Comparison of ENCODE assay signal across 16 cellular contexts in genomic region chr7:7868245-7868899, GRCh38.
A peak's percentile ranks its signal among the peaks of the same experiment; 100 is the strongest.
DNase-seq lines count a peak whose midpoint lies in the region; ATAC-seq and TF ChIP-seq lines count a peak whose summit lies in the region.
"Had no signal": no experiment of that assay in that cellular context is flagged by ENCODE, and none has a peak within 500 bp of the region (broad histone marks: within the 10 kb centered on the region; RNA-seq: fewer than 3 reads in every experiment).

No MANE protein-coding gene starts in this region.

- H3K27me3 Mint-ChIP-seq in activated naive CD8-positive, alpha-beta T cell treated with anti-CD3 and anti-CD28 coated beads, Interleukin-2, amount 50 U/mL, for 24 hours = no peaks in the 10 kb centered on the region
- H3K27me3 Mint-ChIP-seq: activated T-helper 17 cell treated with anti-CD3 and anti-CD28 coated beads, Interleukin-2, amount 50 U/mL, for 72 hours had no signal

- H3K79me1 ChIP-seq in mesendoderm (ENCODE audit: low read length) = no peaks in the 10 kb centered on the region

- H4K8ac ChIP-seq in mesendoderm (ENCODE audit: low read depth, low read length) = no peak overlapping the region

- H3K36me3 ChIP-seq in mesendoderm (ENCODE audit: control insufficient read depth, insufficient read depth, low read length) (no peaks in the 10 kb centered on the region), colonic mucosa (no peaks in the 10 kb centered on the region), GM23248 (ENCODE audit: low read depth) (no peaks in the 10 kb centered on the region)
- H3K36me3 ChIP-seq: MG63, WERI-Rb-1 had no signal

- H3K79me2 ChIP-seq in mesendoderm (ENCODE audit: control insufficient read depth, insufficient read depth, low read length) (no peaks in the 10 kb centered on the region), GM23248 (ENCODE audit: insufficient read depth) (no peaks in the 10 kb centered on the region)

- H4K20me1 ChIP-seq in GM23248 (ENCODE audit: insufficient read depth) = no peaks in the 10 kb centered on the region

- H3K9me3 Mint-ChIP-seq in activated naive CD8-positive, alpha-beta T cell treated with anti-CD3 and anti-CD28 coated beads, Interleukin-2, amount 50 U/mL, for 24 hours = peaks cover 3% of the 10 kb centered on the region
- H3K9me3 Mint-ChIP-seq: activated T-helper 17 cell treated with anti-CD3 and anti-CD28 coated beads, Interleukin-2, amount 50 U/mL, for 72 hours; CD8-positive, alpha-beta T cell had no signal

- no peak overlapping the region for H3K27ac Mint-ChIP-seq in activated naive CD8-positive, alpha-beta T cell treated with anti-CD3 and anti-CD28 coated beads, Interleukin-2, amount 50 U/mL, for 24 hours
- H3K27ac Mint-ChIP-seq: activated T-helper 17 cell treated with anti-CD3 and anti-CD28 coated beads, Interleukin-2, amount 50 U/mL, for 72 hours; CD8-positive, alpha-beta T cell had no signal

- peak overlapping the region; percentile 18 for H2BK120ac ChIP-seq in mesendoderm (ENCODE audit: low read depth, low read length)

- H2AFZ ChIP-seq in GM23248 = no peak overlapping the region

- no peaks in the 10 kb centered on the region for H3F3A ChIP-seq in GM23248 (ENCODE audit: insufficient read depth)

- no peak overlapping the region for H3K4me2 ChIP-seq in mesendoderm (ENCODE audit: low read length)
- H3K4me2 ChIP-seq in GM23248 (ENCODE audit: unreplicated experiment) = no peak overlapping the region

- no peak overlapping the region for H2BK5ac ChIP-seq in mesendoderm (ENCODE audit: low read length)

- TF ChIP-seq CTCF in colonic mucosa (IDR thresholded peaks at IDR 0.05) = no peak

- H3K9me3 ChIP-seq in colonic mucosa (no peaks in the 10 kb centered on the region), GM23248 (ENCODE audit: low read depth) (no peaks in the 10 kb centered on the region)
- H3K9me3 ChIP-seq: MG63 had no signal

- peak; percentile 43 for DNase-seq in GDM1 (lab: John Stamatoyannopoulos, UW)
- DNase-seq in SIG-M5 treated with dmso at 0.1 percent for 504 hours (lab: John Stamatoyannopoulos, UW; ENCODE audit: unreplicated experiment) = peak; percentile 85
- DNase-seq in mesendoderm = no peak
- no peak for DNase-seq in colonic mucosa
- DNase-seq in activated naive CD8-positive, alpha-beta T cell treated with anti-CD3 and anti-CD28 coated beads, Interleukin-2, amount 50 U/mL, for 24 hours = no peak
- DNase-seq in caudate nucleus (lab: John Stamatoyannopoulos, UW) = no peak
- DNase-seq in GM23248 = no peak
- DNase-seq: CD8-positive, alpha-beta T cell; cerebellar nuclear complex; GOT3; mammary epithelial cell; MG63; WERI-Rb-1 had no signal

- no peaks in the 10 kb centered on the region for H3K9me2 ChIP-seq in GM23248 (ENCODE audit: insufficient read depth)

- intact Hi-C loops in colonic mucosa (cut with DNase I) = no loop called here

- no peaks in the 10 kb centered on the region for H3K27me3 ChIP-seq in mesendoderm (ENCODE audit: insufficient read depth, low read length, poor library complexity)
- no peaks in the 10 kb centered on the region for H3K27me3 ChIP-seq in colonic mucosa
- H3K27me3 ChIP-seq in GM23248 (replicated peaks; ENCODE audit: insufficient read depth) = no peaks in the 10 kb centered on the region
- H3K27me3 ChIP-seq: MG63 had no signal

- no peak overlapping the region for H3K23ac ChIP-seq in mesendoderm (ENCODE audit: low read length)

- H3K18ac ChIP-seq in mesendoderm (ENCODE audit: low read length) = no peak overlapping the region

- ATAC-seq in HG02610 (IDR thresholded peaks at IDR 0.05; ENCODE audit: unreplicated experiment) = peak; percentile 40
- ATAC-seq in activated naive CD8-positive, alpha-beta T cell treated with anti-CD3 and anti-CD28 coated beads, Interleukin-2, amount 50 U/mL, for 24 hours = no peak
- ATAC-seq: activated T-helper 17 cell treated with anti-CD3 and anti-CD28 coated beads, Interleukin-2, amount 50 U/mL, for 72 hours; CD8-positive, alpha-beta T cell had no signal

- H3K4ac ChIP-seq in mesendoderm (ENCODE audit: low read depth, low read length) = peak overlapping the region; percentile 78

- H3K56ac ChIP-seq in mesendoderm (ENCODE audit: low read length) = no peak overlapping the region

- H2AK5ac ChIP-seq in mesendoderm (ENCODE audit: low read length) = no peak overlapping the region

- no CpG with 5 or more reads among the region's 7 CpGs for WGBS in mesendoderm (ENCODE audit: extremely low coverage, insufficient coverage, low lambda C conversion rate)
- 76 to 83% methylated on average over 7 of the region's 7 CpGs for WGBS in GM23248 (ENCODE audit: low coverage in 1 of 2, low lambda C conversion rate in 2 of 2, missing lambda C conversion rate in 2 of 2), 2 experiments

- H3K4me3 ChIP-seq in mesendoderm (ENCODE audit: low read length) (no peak overlapping the region), colonic mucosa (no peak overlapping the region), GM23248 (no peak overlapping the region)
- H3K4me3 ChIP-seq: MG63, skin epidermis had no signal

- no peak overlapping the region for H3K4me3 Mint-ChIP-seq in activated naive CD8-positive, alpha-beta T cell treated with anti-CD3 and anti-CD28 coated beads, Interleukin-2, amount 50 U/mL, for 24 hours
- H3K4me3 Mint-ChIP-seq: activated T-helper 17 cell treated with anti-CD3 and anti-CD28 coated beads, Interleukin-2, amount 50 U/mL, for 72 hours; CD8-positive, alpha-beta T cell had no signal

- H2BK15ac ChIP-seq in mesendoderm (replicated peaks; ENCODE audit: low read depth) = no peak overlapping the region

- in situ Hi-C loops in GM23248 (cut with MboI) = no loop called here

- peaks cover 2% of the 10 kb centered on the region for H3K4me1 Mint-ChIP-seq in activated naive CD8-positive, alpha-beta T cell treated with anti-CD3 and anti-CD28 coated beads, Interleukin-2, amount 50 U/mL, for 24 hours
- H3K4me1 Mint-ChIP-seq: activated T-helper 17 cell treated with anti-CD3 and anti-CD28 coated beads, Interleukin-2, amount 50 U/mL, for 72 hours had no signal

- H3K9ac ChIP-seq in mesendoderm (ENCODE audit: low read length) (no peak overlapping the region), colonic mucosa (ENCODE audit: low read depth in 2 of 2, low read length in 2 of 2) (no peak overlapping the region), GM23248 (no peak overlapping the region)

- H4K5ac ChIP-seq in mesendoderm (ENCODE audit: low read length) = no peak overlapping the region

- H3K27ac ChIP-seq in mesendoderm (ENCODE audit: low read depth, low read length) (no peak overlapping the region), colonic mucosa (no peak overlapping the region), caudate nucleus (ENCODE audit: low read depth, low read length) (no peak overlapping the region), GM23248 (no peak overlapping the region)
- H3K27ac ChIP-seq: WERI-Rb-1 had no signal

- H3K4me1 ChIP-seq in mesendoderm (ENCODE audit: control insufficient read depth, low read depth, low read length) (peaks cover 7% of the 10 kb centered on the region), colonic mucosa (no peaks in the 10 kb centered on the region), GM23248 (ENCODE audit: insufficient read depth) (no peaks in the 10 kb centered on the region)

- H3K36me3 Mint-ChIP-seq in activated naive CD8-positive, alpha-beta T cell treated with anti-CD3 and anti-CD28 coated beads, Interleukin-2, amount 50 U/mL, for 24 hours (ENCODE audit: low read depth) = peaks cover 4% of the 10 kb centered on the region

Comparison
In these comparisons a context has a peak if more than half of its experiments do, and no peak if none do; other contexts are left out.
1. DNase-seq: peak in GDM1 (single experiment) and SIG-M5 treated with dmso at 0.1 percent for 504 hours (single experiment); none in mesendoderm (single experiment), colonic mucosa (single experiment), activated naive CD8-positive, alpha-beta T cell treated with anti-CD3 and anti-CD28 coated beads, Interleukin-2, amount 50 U/mL, for 24 hours (single experiment), caudate nucleus (0 of 61) and GM23248 (single experiment).